In genomic region chr6:35804996-35805736, GRCh38 we compare ENCODE assay signal across 8 cellular contexts. TPM values are rescaled to one million over a fixed set of nuclear protein-coding genes. Genes with fewer than 3 reads are reported as not detected.
DNase-seq lines count a peak whose midpoint lies in the region; ATAC-seq and TF ChIP-seq lines count a peak whose summit lies in the region.

Gene LHFPL5, plus strand, starts transcription at chr6:35805352. Its CDS starts 319 bp downstream, at chr6:35805671.

- CTCF ChIA-PET in Caco-2 (lab: Charles Lee): interaction anchor here (0.6 kb wide), 1 partner anchor 392 kb away, joined by 3 read pairs; no protein-coding TSS in a partner anchor

- POLR2A ChIA-PET in Caco-2 (lab: Charles Lee): no interaction called here

- H3K27ac Mint-ChIP-seq in Caco-2 (ENCODE audit: unreplicated experiment): no peak within 1 kb of the TSS

- H3K36me3 ChIP-seq in Caco-2 (ENCODE audit: control insufficient read depth, insufficient read depth, low read length): no peaks in the 10 kb centered on the region
- H3K36me3 ChIP-seq in body of pancreas (replicated peaks in 1 of 2; ENCODE audit: insufficient read depth in 1 of 2, low read depth in 2 of 2): no peaks in the 10 kb centered on the region

- no peaks in the 10 kb centered on the region for H3K9me3 Mint-ChIP-seq in Caco-2 (ENCODE audit: unreplicated experiment)

- H3K4me1 ChIP-seq in Caco-2 (no peaks in the 10 kb centered on the region), body of pancreas (peaks cover 20% of the 10 kb centered on the region)

- no peak for TF ChIP-seq POLR2A in body of pancreas (IDR thresholded peaks at IDR 0.05)

- peak in 1 of 2 experiments; percentile 86 for DNase-seq in Caco-2
- no peak for DNase-seq in LNCaP clone FGC (ENCODE audit: low read depth)
- peak; percentile 60 to 72 (median 68) for DNase-seq in body of pancreas
- peak in 1 of 2 donors; percentile 53 for DNase-seq in left colon
- peak; percentile 18 to 25 for DNase-seq in stimulated activated CD8-positive, alpha-beta memory T cell treated with anti-CD3 and anti-CD28 coated beads, Interleukin-15, amount 100 ng/mL, for 48 hours (ENCODE audit: low read depth in 2 of 2)

- H3K4me3 ChIP-seq in Caco-2 (ENCODE audit: low read depth, low read length): peak within 1 kb of the TSS; percentile 23
- peak within 1 kb of the TSS; percentile 34 for H3K4me3 ChIP-seq in LNCaP clone FGC (ENCODE audit: low read depth, low read length)
- no peak within 1 kb of the TSS for H3K4me3 ChIP-seq in body of pancreas

- H3K27me3 ChIP-seq in Caco-2 (replicated peaks; ENCODE audit: control insufficient read depth, insufficient read depth, low read length) (no peaks in the 10 kb centered on the region), body of pancreas (no peaks in the 10 kb centered on the region)

- H3K9me3 ChIP-seq in Caco-2 (no peaks in the 10 kb centered on the region), body of pancreas (no peaks in the 10 kb centered on the region)

- TF ChIP-seq CTCF in Caco-2 (IDR thresholded peaks at IDR 0.05; ENCODE audit: insufficient read depth in 1 of 2, low read depth in 1 of 2, low read length in 1 of 2, severe bottlenecking in 1 of 2, unreplicated experiment in 1 of 2) (peak in 1 of 2 experiments; percentile 20), LNCaP clone FGC (IDR thresholded peaks at IDR 0.05; ENCODE audit: control insufficient read depth, extremely low read depth, insufficient read depth) (no peak), body of pancreas (IDR thresholded peaks at IDR 0.05) (no peak)

- no peaks in the 10 kb centered on the region for H3K4me1 Mint-ChIP-seq in Caco-2 (ENCODE audit: low read depth, unreplicated experiment)

- intact Hi-C loops in Caco-2 (cut with micrococcal nuclease; ENCODE audit: unreplicated experiment): no loop called here
- intact Hi-C loops in body of pancreas (cut with DNase I): no loop called here
- intact Hi-C loops in left colon (cut with DNase I, micrococcal nuclease): no loop called here

- peak within 1 kb of the TSS; percentile 59 for H3K4me3 Mint-ChIP-seq in Caco-2 (ENCODE audit: unreplicated experiment)

- ATAC-seq in SK-N-SH treated with all-trans-retinoic acid at 6 μM for 48 hours: peak; percentile 100
- ATAC-seq in body of pancreas: peak; percentile 90
- peak; percentile 94 for ATAC-seq in left colon
- no peak for ATAC-seq in GM21367 (IDR thresholded peaks at IDR 0.05; ENCODE audit: unreplicated experiment)
- no peak for ATAC-seq in HG02763 (IDR thresholded peaks at IDR 0.05; ENCODE audit: unreplicated experiment)

- WGBS in body of pancreas, 2 donors: 13 to 14% methylated on average over 21 to 40 of the region's 40 CpGs

- BruUV-seq in Caco-2 (replicated peaks; lab: Mats Ljungman, UMichigan): no TSS peak

- H3K27ac ChIP-seq in body of pancreas: peak within 1 kb of the TSS in 1 of 4 donors; percentile 17

- no peaks in the 10 kb centered on the region for H3K36me3 Mint-ChIP-seq in Caco-2 (ENCODE audit: insufficient read depth, unreplicated experiment)

- H3K27me3 Mint-ChIP-seq in Caco-2 (ENCODE audit: insufficient read depth, unreplicated experiment): no peaks in the 10 kb centered on the region

TF ChIP-seq in SK-N-SH treated with all-trans-retinoic acid at 6 μM for 48 hours, 23 proteins besides CTCF, POLR2A, EP300 and RAD21:
- TF ChIP-seq PATZ1 (CRISPR knock-in tag; IDR thresholded peaks at IDR 0.05; ENCODE audit: borderline replicate concordance): no peak
- no peak for TF ChIP-seq BACH2 (CRISPR knock-in tag; IDR thresholded peaks at IDR 0.05; ENCODE audit: borderline replicate concordance)
- TF ChIP-seq CSRNP3 (CRISPR knock-in tag; IDR thresholded peaks at IDR 0.05): no peak
- TF ChIP-seq GLIS3 (CRISPR knock-in tag; IDR thresholded peaks at IDR 0.05): no peak
- peak; percentile 50; the same call in 1 of the 2 replicates for TF ChIP-seq ZNF565 (CRISPR knock-in tag; conservative IDR thresholded peaks at IDR 0.05; ENCODE audit: low read depth)
- no peak for TF ChIP-seq ZNF8 (CRISPR knock-in tag; IDR thresholded peaks at IDR 0.05)
- TF ChIP-seq ISL1 (CRISPR knock-in tag; IDR thresholded peaks at IDR 0.05): no peak
- TF ChIP-seq SNAI2 (CRISPR knock-in tag; IDR thresholded peaks at IDR 0.05): peak; percentile 75; the same call in 1 of the 2 replicates
- no peak for TF ChIP-seq TOX (CRISPR knock-in tag; IDR thresholded peaks at IDR 0.05; ENCODE audit: borderline replicate concordance)
- no peak for TF ChIP-seq ZNF70 (CRISPR knock-in tag; IDR thresholded peaks at IDR 0.05)
- peak; percentile 52; the same call in 1 of the 2 replicates for TF ChIP-seq ZFP3 (CRISPR knock-in tag; IDR thresholded peaks at IDR 0.05)
- TF ChIP-seq OSR1 (CRISPR knock-in tag; IDR thresholded peaks at IDR 0.05): no peak
- TF ChIP-seq CSDC2 (CRISPR knock-in tag; IDR thresholded peaks at IDR 0.05): peak; percentile 80; the same call in 1 of the 2 replicates
- TF ChIP-seq CREB5 (CRISPR knock-in tag; IDR thresholded peaks at IDR 0.05; ENCODE audit: low read depth): no peak
- no peak for TF ChIP-seq POU6F1 (CRISPR knock-in tag; IDR thresholded peaks at IDR 0.05; ENCODE audit: borderline replicate concordance, low read depth)

RNA-seq across cellular contexts. Expression of gene LHFPL5, which starts in this region (rescaled TPM):
- total RNA-seq in Caco-2 (2022) (not detected in 2 replicates), body of pancreas (1 to 10 TPM; 5.6 to 6.2 TPM), left colon (not detected)

Comparison
In these comparisons a context has a peak if more than half of its experiments do, and no peak if none do; other contexts are left out.
1. Peak in ATAC-seq in left colon; RNA of the gene not detected or under 1 TPM.
2. H3K4me3 ChIP-seq: peak in Caco-2 (single experiment) and LNCaP clone FGC (single experiment); none in body of pancreas (0 of 2).
3. ATAC-seq: peak in SK-N-SH treated with all-trans-retinoic acid at 6 μM for 48 hours (single experiment) and body of pancreas (single experiment); none in GM21367 (single experiment) and HG02763 (single experiment).